ENCODE assay signal across 8 cellular contexts in the genomic region with DNA sequence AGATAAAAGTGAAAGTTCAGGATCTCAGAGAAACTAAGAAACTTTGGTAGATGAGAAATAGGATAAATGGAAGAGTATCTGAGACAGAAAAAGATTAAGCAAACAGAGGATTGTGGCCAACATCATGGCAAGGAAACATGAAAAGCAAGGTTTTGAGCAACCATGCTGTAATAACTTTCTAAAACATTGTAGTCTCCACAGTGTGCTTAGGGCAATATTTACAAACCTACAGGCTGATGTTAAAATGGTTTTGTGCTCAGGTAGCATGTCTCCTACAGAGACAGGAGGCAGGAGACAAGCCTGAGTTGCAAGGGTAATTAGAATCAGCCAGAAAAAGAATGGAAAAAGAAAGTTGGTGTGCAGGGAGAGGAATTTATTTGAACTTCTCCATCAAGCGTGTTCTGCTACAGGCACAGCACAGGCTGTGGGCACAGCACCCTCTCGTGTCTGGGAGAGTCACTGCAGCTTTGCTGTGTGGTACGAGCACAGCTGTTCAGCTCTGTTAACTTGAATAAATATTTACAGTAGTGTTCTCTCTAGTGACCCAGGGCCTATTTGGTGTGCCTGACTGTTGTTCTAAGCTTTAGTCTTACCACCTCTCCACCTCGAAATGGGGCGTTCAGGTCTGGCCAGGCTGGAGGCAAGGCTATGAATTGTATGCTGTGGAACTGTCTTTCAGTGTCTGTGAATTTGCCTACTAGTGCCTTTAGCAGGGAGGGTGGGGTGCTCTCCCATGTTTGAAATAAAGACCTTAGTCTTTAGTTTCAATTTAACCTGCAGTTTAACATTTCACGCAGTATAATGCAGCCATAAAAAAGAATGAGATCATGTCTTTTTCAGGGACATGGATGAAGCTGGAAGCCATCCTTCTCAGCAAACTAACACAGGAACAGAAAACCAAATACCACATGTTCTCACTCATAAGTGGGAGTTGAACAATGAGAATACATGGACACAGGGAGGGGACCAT. TPM values are rescaled to one million over a fixed set of nuclear protein-coding genes. Genes with fewer than 3 reads are reported as not detected.
DNase-seq lines count a peak whose midpoint lies in the region; ATAC-seq and TF ChIP-seq lines count a peak whose summit lies in the region.
"Not testable (repeated sequence)": the region's sequence is repeated elsewhere in the genome, so short reads cannot be mapped to it uniquely, and the experiment has no call there.

No MANE protein-coding gene starts in this region.

- not testable (repeated sequence) for H3K27me3 Mint-ChIP-seq in activated T-helper 2 cell treated with anti-CD3 and anti-CD28 coated beads, Interferon-gamma antibody, Interleukin-2, Interleukin-4, amounts not matched to agents 10 μg/mL and 5 μg/mL and 100 μg/mL, durations not matched to agents 14 hours and 24 hours and 36 hours (ENCODE audit: low read depth); stimulated activated memory B cell treated with anti-CD40 and anti-IgM and Interleukin-4, amounts not matched to agents 10 μg/mL and 1 μg/mL and 100 μg/mL, for 72 hours

- H3K9me3 Mint-ChIP-seq in activated T-helper 2 cell treated with anti-CD3 and anti-CD28 coated beads, Interferon-gamma antibody, Interleukin-2, Interleukin-4, amounts not matched to agents 10 μg/mL and 5 μg/mL and 100 μg/mL, durations not matched to agents 14 hours and 24 hours and 36 hours; stimulated activated memory B cell treated with anti-CD40 and anti-IgM and Interleukin-4, amounts not matched to agents 10 μg/mL and 1 μg/mL and 100 μg/mL, for 72 hours: not testable (repeated sequence)

- TF ChIP-seq RAD21 in neural cell (conservative IDR thresholded peaks at IDR 0.05), result not testable (repeated sequence)

- not testable (repeated sequence) for H3K9ac ChIP-seq in neural cell (ENCODE audit: low read length)

- H3K9me3 ChIP-seq in HEK293 (ENCODE audit: control insufficient read depth, insufficient read depth, low read depth, low read length); SJSA1 (replicated peaks); neural cell (ENCODE audit: low read length): not testable (repeated sequence)

- H3K36me3 Mint-ChIP-seq in activated T-helper 2 cell treated with anti-CD3 and anti-CD28 coated beads, Interferon-gamma antibody, Interleukin-2, Interleukin-4, amounts not matched to agents 10 μg/mL and 5 μg/mL and 100 μg/mL, durations not matched to agents 14 hours and 24 hours and 36 hours (ENCODE audit: low read depth), result not testable (repeated sequence)
- peaks cover 10% of the 10 kb centered on the region for H3K36me3 Mint-ChIP-seq in stimulated activated memory B cell treated with anti-CD40 and anti-IgM and Interleukin-4, amounts not matched to agents 10 μg/mL and 1 μg/mL and 100 μg/mL, for 72 hours

- H2AFZ ChIP-seq in neural cell (ENCODE audit: low read depth, low read length), result not testable (repeated sequence)

- H3K9me2 ChIP-seq in neural cell (ENCODE audit: insufficient read depth, low read length), result not testable (repeated sequence)

- H3K4me1 Mint-ChIP-seq in activated T-helper 2 cell treated with anti-CD3 and anti-CD28 coated beads, Interferon-gamma antibody, Interleukin-2, Interleukin-4, amounts not matched to agents 10 μg/mL and 5 μg/mL and 100 μg/mL, durations not matched to agents 14 hours and 24 hours and 36 hours (ENCODE audit: low read depth), result peaks cover 13% of the 10 kb centered on the region
- H3K4me1 Mint-ChIP-seq in stimulated activated memory B cell treated with anti-CD40 and anti-IgM and Interleukin-4, amounts not matched to agents 10 μg/mL and 1 μg/mL and 100 μg/mL, for 72 hours, result peaks cover 27% of the 10 kb centered on the region

- H3K4me1 ChIP-seq in HEK293 (ENCODE audit: control insufficient read depth, insufficient read depth, low read length); SJSA1 (replicated peaks): not testable (repeated sequence)

- DNase-seq in EH (ENCODE audit: low read depth) (peak; percentile 70), NCI-H1092 treated with DMSO at 0.1 percent for 48 hours (lab: John Stamatoyannopoulos, UW) (peak; percentile 75), SJSA1 (ENCODE audit: low read depth in 1 of 2, low spot score in 2 of 2) (peak; percentile 54 to 76), fibroblast of peridontal ligament (ENCODE audit: extremely low read depth) (peak; percentile 83)
- DNase-seq in activated T-helper 2 cell treated with anti-CD3 and anti-CD28 coated beads, Interferon-gamma antibody, Interleukin-2, Interleukin-4, amounts not matched to agents 10 μg/mL and 5 μg/mL and 100 μg/mL, durations not matched to agents 14 hours and 24 hours and 36 hours (ENCODE audit: low spot score), result peak; percentile 53

- not testable (repeated sequence) for TF ChIP-seq EP300 in neural cell (conservative IDR thresholded peaks at IDR 0.05; ENCODE audit: poor library complexity, severe bottlenecking)

- H3K4me3 Mint-ChIP-seq in activated T-helper 2 cell treated with anti-CD3 and anti-CD28 coated beads, Interferon-gamma antibody, Interleukin-2, Interleukin-4, amounts not matched to agents 10 μg/mL and 5 μg/mL and 100 μg/mL, durations not matched to agents 14 hours and 24 hours and 36 hours (ENCODE audit: low read depth); stimulated activated memory B cell treated with anti-CD40 and anti-IgM and Interleukin-4, amounts not matched to agents 10 μg/mL and 1 μg/mL and 100 μg/mL, for 72 hours: not testable (repeated sequence)

- peak; percentile 67; the same call in 1 of the 2 replicates for TF ChIP-seq CTCF in HEK293 (tag by site-specific recombination; IDR thresholded peaks at IDR 0.05)
- TF ChIP-seq CTCF in neural cell (IDR thresholded peaks at IDR 0.05; ENCODE audit: poor library complexity, severe bottlenecking), result peak; percentile 49

- intact Hi-C loops in activated T-helper 2 cell treated with anti-CD3 and anti-CD28 coated beads, Interferon-gamma antibody, Interleukin-2, Interleukin-4, amounts not matched to agents 10 μg/mL and 5 μg/mL and 100 μg/mL, durations not matched to agents 14 hours and 24 hours and 36 hours (cut with micrococcal nuclease), result loop anchor here (10.0 kb wide), 1 partner anchor 62 kb away; no protein-coding TSS in a partner anchor

- H4K20me1 ChIP-seq in neural cell (ENCODE audit: insufficient read depth), result not testable (repeated sequence)

- H3K27ac ChIP-seq in HEK293 (ENCODE audit: extremely low read depth, low read depth, low read length); SJSA1; neural cell (ENCODE audit: low read length): not testable (repeated sequence)

- POLR2A ChIA-PET in HEK293 (lab: Yijun Ruan, JAX), result not testable (repeated sequence)

- CTCF ChIA-PET in HEK293 (lab: Yijun Ruan, JAX), result interaction anchor here (0.8 to 3.6 kb wide), 8 partner anchors 13 to 83 kb away, joined by 3 to 21 read pairs (median 5); no protein-coding TSS in a partner anchor

- not testable (repeated sequence) for H3K27ac Mint-ChIP-seq in activated T-helper 2 cell treated with anti-CD3 and anti-CD28 coated beads, Interferon-gamma antibody, Interleukin-2, Interleukin-4, amounts not matched to agents 10 μg/mL and 5 μg/mL and 100 μg/mL, durations not matched to agents 14 hours and 24 hours and 36 hours
- peak overlapping the region; percentile 18 for H3K27ac Mint-ChIP-seq in stimulated activated memory B cell treated with anti-CD40 and anti-IgM and Interleukin-4, amounts not matched to agents 10 μg/mL and 1 μg/mL and 100 μg/mL, for 72 hours

- not testable (repeated sequence) for H3F3A ChIP-seq in neural cell (ENCODE audit: insufficient read depth, low read length, poor library complexity, severe bottlenecking)

- H3K4me2 ChIP-seq in neural cell (ENCODE audit: low read length), result not testable (repeated sequence)

- H3K27me3 ChIP-seq in SJSA1 (replicated peaks); neural cell (ENCODE audit: insufficient read depth, low read depth, low read length): not testable (repeated sequence)

- not testable (repeated sequence) for H3K79me2 ChIP-seq in neural cell (replicated peaks; ENCODE audit: insufficient read depth, low read length)

- ATAC-seq in stimulated activated memory B cell treated with anti-CD40 and anti-IgM and Interleukin-4, amounts not matched to agents 10 μg/mL and 1 μg/mL and 100 μg/mL, for 72 hours, result peak; percentile 89

- not testable (repeated sequence) for H3K36me3 ChIP-seq in HEK293 (ENCODE audit: control insufficient read depth in 2 of 2, insufficient read depth in 1 of 2, low read length in 2 of 2); SJSA1; neural cell (ENCODE audit: insufficient read depth, low read length)

- not testable (repeated sequence) for H3K4me3 ChIP-seq in HEK293 (ENCODE audit: low read depth, low read length); SJSA1; neural cell (ENCODE audit: low read length)

TF ChIP-seq in HEK293, 187 proteins besides CTCF, POLR2A, EP300 and RAD21:
- peak; percentile 82 for TF ChIP-seq ZNF2 (tag by site-specific recombination; IDR thresholded peaks at IDR 0.05)
- TF ChIP-seq ZNF335 (tag by site-specific recombination; conservative IDR thresholded peaks at IDR 0.05), result peak; percentile 42
- TF ChIP-seq ZNF600 (tag by site-specific recombination; IDR thresholded peaks at IDR 0.05), result peak; percentile 86
- TF ChIP-seq PRDM1 (tag by site-specific recombination; IDR thresholded peaks at IDR 0.05), result peak; percentile 84
- TF ChIP-seq ZNF654 (tag by site-specific recombination; IDR thresholded peaks at IDR 0.05; ENCODE audit: low read depth), result peak; percentile 72

TF ChIP-seq in neural cell, 6 proteins besides CTCF, POLR2A, EP300 and RAD21:
- peak; percentile 42 for TF ChIP-seq SMC3 (conservative IDR thresholded peaks at IDR 0.05; ENCODE audit: poor library complexity)

RNA-seq across cellular contexts. Expression of gene SORD, which starts 14.1 kb away (rescaled TPM):
- 23.1 and 25.9 TPM in 2 replicates for total RNA-seq in SJSA1 (2014; rRNA removed; shearing (Covaris generic))
- total RNA-seq in activated T-helper 2 cell treated with anti-CD3 and anti-CD28 coated beads, Interferon-gamma antibody, Interleukin-2, Interleukin-4, amounts not matched to agents 10 μg/mL and 5 μg/mL and 100 μg/mL, durations not matched to agents 14 hours and 24 hours and 36 hours, result 22.8 and 24.9 TPM in 2 replicates
- polyA plus RNA-seq in neural cell, result 16.5 and 17.7 TPM in 2 replicates
- 15.2 and 15.6 TPM in 2 replicates for polyA minus RNA-seq in neural cell
